ENCODE assay signal across 8 cellular contexts in the genomic region with DNA sequence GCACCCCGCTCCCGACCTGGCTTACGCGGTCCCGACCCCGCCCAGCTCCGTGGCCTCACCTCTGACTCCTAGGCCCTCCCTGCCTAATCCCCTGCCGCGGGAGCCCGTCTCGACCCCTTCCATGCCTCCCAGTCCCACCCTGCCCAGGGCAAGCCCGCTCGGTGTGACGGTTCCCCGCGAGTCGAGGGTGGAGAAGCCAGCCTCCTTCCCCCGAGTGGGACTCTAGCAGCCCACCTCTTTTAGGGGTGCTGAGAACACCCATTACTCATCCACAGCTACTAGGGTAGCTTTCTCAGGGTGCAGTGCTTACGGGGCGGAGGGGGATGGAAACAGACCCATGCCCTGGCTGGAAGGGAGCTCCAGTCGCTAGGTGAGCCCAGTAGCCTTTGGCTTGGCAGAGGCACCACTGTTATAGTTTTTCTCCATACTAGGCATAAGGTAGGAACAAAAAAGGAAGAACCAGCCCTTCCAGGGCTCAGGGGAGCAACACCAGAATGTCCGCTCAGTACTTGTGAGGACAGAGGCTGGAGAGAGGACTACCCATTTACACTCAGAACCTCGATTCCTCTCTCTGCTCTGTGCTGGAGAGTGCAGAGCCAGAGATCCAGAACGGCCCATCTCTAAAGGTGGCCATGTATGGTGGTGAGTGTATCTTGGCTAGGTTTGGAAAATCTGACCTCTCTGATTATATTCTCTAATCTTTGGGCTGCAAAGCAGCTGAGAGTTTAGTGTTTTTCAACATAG. TPM values are rescaled to one million over a fixed set of nuclear protein-coding genes. Genes with fewer than 3 reads are reported as not detected.
DNase-seq lines count a peak whose midpoint lies in the region; ATAC-seq and TF ChIP-seq lines count a peak whose summit lies in the region.

No MANE protein-coding gene starts in this region.

- peak overlapping the region; percentile 84 for H3K27ac Mint-ChIP-seq in MCF 10A (ENCODE audit: low read depth, unreplicated experiment)
- peak overlapping the region; percentile 81 to 95 for H3K27ac Mint-ChIP-seq in stimulated activated naive CD8-positive, alpha-beta T cell treated with anti-CD3 and anti-CD28 coated beads, Interleukin-15, amount 100 ng/mL, for 72 hours

- ATAC-seq in GM18909 (IDR thresholded peaks at IDR 0.05; ENCODE audit: poor library complexity, unreplicated experiment) = peak; percentile 1
- no peak for ATAC-seq in stimulated activated naive CD8-positive, alpha-beta T cell treated with anti-CD3 and anti-CD28 coated beads, Interleukin-15, amount 100 ng/mL, for 72 hours

- no TSS peak for BruUV-seq in MCF 10A (replicated peaks; lab: Mats Ljungman, UMichigan)

- H3K27me3 Mint-ChIP-seq in MCF 10A (ENCODE audit: insufficient read depth, unreplicated experiment) = no peaks in the 10 kb centered on the region
- H3K27me3 Mint-ChIP-seq in stimulated activated naive CD8-positive, alpha-beta T cell treated with anti-CD3 and anti-CD28 coated beads, Interleukin-15, amount 100 ng/mL, for 72 hours = no peaks in the 10 kb centered on the region

- CTCF ChIA-PET in MCF 10A (lab: Yijun Ruan, JAX) = interaction anchor here (0.6 to 1.3 kb wide), 5 partner anchors 35 to 339 kb away, joined by 3 to 4 read pairs (median 3); no protein-coding TSS in a partner anchor

- DNase-seq in NAMALWA (ENCODE audit: low spot score) (peak; percentile 43), MCF 10A (ENCODE audit: unreplicated experiment) (peak; percentile 13), kidney glomerular epithelial cell (lab: John Stamatoyannopoulos, UW) (peak; percentile 46), GOT3 (lab: John Stamatoyannopoulos, UW) (no peak), KG1 (lab: John Stamatoyannopoulos, UW) (no peak), NCI-H510A (lab: John Stamatoyannopoulos, UW) (no peak)
- DNase-seq in stimulated activated naive CD8-positive, alpha-beta T cell treated with anti-CD3 and anti-CD28 coated beads, Interleukin-15, amount 100 ng/mL, for 72 hours = no peak

- POLR2A ChIA-PET in MCF 10A (lab: Yijun Ruan, JAX) = interaction anchor here (0.5 to 9.2 kb wide), 21 partner anchors 9 to 304 kb away, joined by 3 to 175 read pairs (median 4); a partner anchor contains a TSS

- intact Hi-C loops in MCF 10A (cut with micrococcal nuclease) = loop anchor here (2.0 kb wide), 1 partner anchor 35 kb away; a partner anchor contains a TSS

- no peak for TF ChIP-seq CTCF in MCF 10A (IDR thresholded peaks at IDR 0.05; ENCODE audit: unreplicated experiment)

- H3K36me3 Mint-ChIP-seq in MCF 10A (ENCODE audit: insufficient read depth, unreplicated experiment) = peaks cover 42% of the 10 kb centered on the region

- no peaks in the 10 kb centered on the region for H3K9me3 Mint-ChIP-seq in MCF 10A (ENCODE audit: unreplicated experiment)
- H3K9me3 Mint-ChIP-seq in stimulated activated naive CD8-positive, alpha-beta T cell treated with anti-CD3 and anti-CD28 coated beads, Interleukin-15, amount 100 ng/mL, for 72 hours = peaks cover 0 to 6% of the 10 kb centered on the region in 2 donors

- no peaks in the 10 kb centered on the region for H3K4me1 Mint-ChIP-seq in MCF 10A (ENCODE audit: insufficient read depth, unreplicated experiment)
- peaks cover 41% of the 10 kb centered on the region for H3K4me1 Mint-ChIP-seq in stimulated activated naive CD8-positive, alpha-beta T cell treated with anti-CD3 and anti-CD28 coated beads, Interleukin-15, amount 100 ng/mL, for 72 hours

- peak overlapping the region; percentile 93 for H3K4me3 Mint-ChIP-seq in MCF 10A (ENCODE audit: unreplicated experiment)
- H3K4me3 Mint-ChIP-seq in stimulated activated naive CD8-positive, alpha-beta T cell treated with anti-CD3 and anti-CD28 coated beads, Interleukin-15, amount 100 ng/mL, for 72 hours = peak overlapping the region; percentile 86 to 95

RNA-seq across cellular contexts. Expression of a gene that starts 0.6 kb away (rescaled TPM):
- 18.9 and 22.7 TPM in 2 replicates for total RNA-seq in MCF 10A (2022)

RNA-seq across cellular contexts. Expression of a gene that starts 19.3 kb away (rescaled TPM):
- total RNA-seq in MCF 10A (2022) = 118 and 138 TPM in 2 replicates

RNA-seq across cellular contexts. Expression of a gene that starts 19.4 kb away (rescaled TPM):
- total RNA-seq in MCF 10A (2022) = 257 and 340 TPM in 2 replicates

RNA-seq across cellular contexts. Expression of a gene that starts 26.3 kb away (rescaled TPM):
- total RNA-seq in MCF 10A (2022) = 0.20 and 0.21 TPM in 2 replicates

RNA-seq across cellular contexts. Expression of a gene that starts 34.5 kb away (rescaled TPM):
- total RNA-seq in MCF 10A (2022) = 1.7 and 2.6 TPM in 2 replicates

Comparison
In these comparisons a context has a peak if more than half of its experiments do, and no peak if none do; other contexts are left out.
1. DNase-seq: peak in NAMALWA (single experiment), MCF 10A (single experiment) and kidney glomerular epithelial cell (single experiment); none in stimulated activated naive CD8-positive, alpha-beta T cell treated with anti-CD3 and anti-CD28 coated beads, Interleukin-15, amount 100 ng/mL, for 72 hours (0 of 2), GOT3 (single experiment), KG1 (single experiment) and NCI-H510A (single experiment).